1 cellular context compared by ENCODE assay signal in genomic region chr17:75154195-75155106, GRCh38.
TF ChIP-seq lines count a peak whose summit lies in the region.

Gene JPT1 (minus strand): TSS chr17:75154512. CDS start chr17:75154397, 115 bp downstream.

TF ChIP-seq in HepG2, 621 proteins besides CTCF, POLR2A, EP300 and RAD21 (continued from another document and continues in another):
- TF ChIP-seq ZBED4 (CRISPR knock-in tag; IDR thresholded peaks at IDR 0.05; ENCODE audit: borderline replicate concordance) (peak; percentile 54), ZBTB20 (CRISPR knock-in tag; IDR thresholded peaks at IDR 0.05; ENCODE audit: borderline replicate concordance, low read depth) (peak; percentile 78; the same call in 1 of the 2 replicates), PCBP2 (optimal IDR thresholded peaks at IDR 0.05; ENCODE audit: low read depth, low read length, poor library complexity, severe bottlenecking) (no peak), CREBL2 (CRISPR knock-in tag; IDR thresholded peaks at IDR 0.05; ENCODE audit: borderline replicate concordance) (peak; percentile 24; the same call in 1 of the 2 replicates), ZNF546 (CRISPR knock-in tag; conservative IDR thresholded peaks at IDR 0.05) (peak; percentile 91), KLF11 (CRISPR knock-in tag; IDR thresholded peaks at IDR 0.05) (no peak; the same call in none of the 2 replicates), HNF4A (CRISPR knock-in tag; IDR thresholded peaks at IDR 0.05) (no peak), ZNF446 (CRISPR knock-in tag; IDR thresholded peaks at IDR 0.05) (peak; percentile 62; the same call in 1 of the 2 replicates), ETS1 (CRISPR knock-in tag; IDR thresholded peaks at IDR 0.05) (no peak), GRHL1 (CRISPR knock-in tag; conservative IDR thresholded peaks at IDR 0.05) (no peak), ZC3H13 (CRISPR knock-in tag; IDR thresholded peaks at IDR 0.05) (0 out of 2 replicates have a peak, but pooled peaks have one; percentile 16), ZNF652 (CRISPR knock-in tag; IDR thresholded peaks at IDR 0.05; ENCODE audit: borderline replicate concordance, low read depth) (no peak), POLR2AphosphoS2 (IDR thresholded peaks at IDR 0.05; ENCODE audit: low read depth, low read length) (peak; percentile 95; the same call in 1 of the 2 replicates), RXRB (CRISPR knock-in tag; IDR thresholded peaks at IDR 0.05; ENCODE audit: borderline replicate concordance) (peak; percentile 77; the same call in 1 of the 2 replicates), ZFP82 (CRISPR knock-in tag; IDR thresholded peaks at IDR 0.05; ENCODE audit: borderline replicate concordance) (no peak), TBX3 (IDR thresholded peaks at IDR 0.05; ENCODE audit: borderline replicate concordance) (no peak), TFDP2 (CRISPR knock-in tag; IDR thresholded peaks at IDR 0.05) (peak; percentile 77), NR0B2 (CRISPR knock-in tag; IDR thresholded peaks at IDR 0.05) (peak; percentile 97), SMAD1 (CRISPR knock-in tag; IDR thresholded peaks at IDR 0.05; ENCODE audit: borderline replicate concordance, low read depth) (no peak), YEATS4 (CRISPR knock-in tag; IDR thresholded peaks at IDR 0.05; ENCODE audit: borderline replicate concordance) (peak; percentile 94), U2AF1 (optimal IDR thresholded peaks at IDR 0.05; ENCODE audit: low read depth, low read length) (peak; percentile 33), MZF1 (CRISPR knock-in tag; IDR thresholded peaks at IDR 0.05; ENCODE audit: borderline replicate concordance) (no peak), NCOA5 (CRISPR knock-in tag; IDR thresholded peaks at IDR 0.05) (no peak), JARID2 (CRISPR knock-in tag; IDR thresholded peaks at IDR 0.05; ENCODE audit: insufficient replicate concordance) (no peak), ZNF710 (CRISPR knock-in tag; IDR thresholded peaks at IDR 0.05; ENCODE audit: borderline replicate concordance) (peak; percentile 90; the same call in 1 of the 2 replicates), MTF1 (CRISPR knock-in tag; IDR thresholded peaks at IDR 0.05) (no peak), SMYD3 (CRISPR knock-in tag; IDR thresholded peaks at IDR 0.05) (no peak; the same call in 1 of the 2 replicates), KDM4B (CRISPR knock-in tag; IDR thresholded peaks at IDR 0.05) (peak; percentile 74; the same call in 1 of the 2 replicates), ZNF275 (CRISPR knock-in tag; IDR thresholded peaks at IDR 0.05; ENCODE audit: borderline replicate concordance) (peak; percentile 83; the same call in 1 of the 2 replicates), GABPB1 (CRISPR knock-in tag; IDR thresholded peaks at IDR 0.05) (peak; percentile 82), PLRG1 (conservative IDR thresholded peaks at IDR 0.05) (no peak), SIX1 (CRISPR knock-in tag; IDR thresholded peaks at IDR 0.05; ENCODE audit: borderline replicate concordance) (no peak), CENPT (CRISPR knock-in tag; IDR thresholded peaks at IDR 0.05; ENCODE audit: low read depth) (peak; percentile 37; the same call in 1 of the 2 replicates), FOXA3 (CRISPR knock-in tag; IDR thresholded peaks at IDR 0.05) (peak; percentile 50), SOX6 (IDR thresholded peaks at IDR 0.05) (no peak), SOX6 (CRISPR knock-in tag; IDR thresholded peaks at IDR 0.05) (peak; percentile 73), ZNF776 (CRISPR knock-in tag; IDR thresholded peaks at IDR 0.05) (peak; percentile 98), ZBTB2 (CRISPR knock-in tag; IDR thresholded peaks at IDR 0.05; ENCODE audit: low read depth) (no peak), ZNF136 (CRISPR knock-in tag; IDR thresholded peaks at IDR 0.05; ENCODE audit: low read depth) (no peak), ZBTB38 (CRISPR knock-in tag; IDR thresholded peaks at IDR 0.05) (no peak; the same call in none of the 2 replicates), E2F2 (CRISPR knock-in tag; IDR thresholded peaks at IDR 0.05; ENCODE audit: borderline replicate concordance) (no peak), SP2 (CRISPR knock-in tag; IDR thresholded peaks at IDR 0.05) (peak; percentile 98), GATA4 (IDR thresholded peaks at IDR 0.05; ENCODE audit: borderline replicate concordance, low read depth) (peak; percentile 94), KDM2A (CRISPR knock-in tag; IDR thresholded peaks at IDR 0.05; ENCODE audit: borderline replicate concordance, low read depth) (peak; percentile 92), KDM3A (CRISPR knock-in tag; IDR thresholded peaks at IDR 0.05; ENCODE audit: low read depth) (peak; percentile 36; the same call in 1 of the 2 replicates), TFE3 (CRISPR knock-in tag; IDR thresholded peaks at IDR 0.05) (peak; percentile 54), SNRNP70 (IDR thresholded peaks at IDR 0.05; ENCODE audit: low read depth, low read length) (no peak)
